Comparison of ENCODE assay signal across 1 cellular context in the genomic region with DNA sequence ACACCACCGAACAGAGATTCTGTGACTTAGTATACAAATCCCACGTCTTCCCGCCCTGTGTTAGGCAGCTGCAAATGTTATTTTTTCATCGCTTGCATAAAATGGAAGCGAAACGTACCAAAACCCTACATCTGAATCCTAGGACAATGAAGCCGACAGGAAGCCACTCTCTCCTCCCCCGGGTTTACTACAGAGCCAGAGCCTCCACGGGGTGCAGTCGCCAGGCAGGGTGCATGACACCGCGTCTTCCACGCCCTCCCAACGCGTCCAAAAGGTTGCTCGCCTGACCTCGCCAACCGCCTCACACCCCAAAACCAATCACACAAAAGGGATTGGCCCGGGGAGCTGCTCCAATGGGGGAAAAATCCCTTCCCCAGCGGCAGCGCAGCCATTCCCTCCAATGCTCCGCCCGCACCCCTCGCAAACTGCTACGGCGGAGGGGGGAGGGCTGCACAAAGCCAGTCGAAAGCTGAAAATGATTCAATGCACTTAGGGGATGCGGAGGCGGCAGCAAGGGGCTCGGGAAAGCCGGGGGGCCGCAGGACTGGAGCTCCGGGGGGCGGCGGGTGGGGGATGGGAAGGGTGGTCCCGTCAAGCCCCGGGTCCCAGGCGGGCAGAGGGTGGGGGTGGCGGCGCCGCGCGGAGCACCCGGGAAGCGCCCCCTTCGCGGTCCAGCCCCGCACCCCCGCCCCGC.
TF ChIP-seq lines count a peak whose summit lies in the region.

No MANE protein-coding gene starts in this region.

TF ChIP-seq in K562, 482 proteins besides CTCF, POLR2A, EP300 and RAD21 (continued from another document and continues in another):
- TF ChIP-seq, protein P1, sequence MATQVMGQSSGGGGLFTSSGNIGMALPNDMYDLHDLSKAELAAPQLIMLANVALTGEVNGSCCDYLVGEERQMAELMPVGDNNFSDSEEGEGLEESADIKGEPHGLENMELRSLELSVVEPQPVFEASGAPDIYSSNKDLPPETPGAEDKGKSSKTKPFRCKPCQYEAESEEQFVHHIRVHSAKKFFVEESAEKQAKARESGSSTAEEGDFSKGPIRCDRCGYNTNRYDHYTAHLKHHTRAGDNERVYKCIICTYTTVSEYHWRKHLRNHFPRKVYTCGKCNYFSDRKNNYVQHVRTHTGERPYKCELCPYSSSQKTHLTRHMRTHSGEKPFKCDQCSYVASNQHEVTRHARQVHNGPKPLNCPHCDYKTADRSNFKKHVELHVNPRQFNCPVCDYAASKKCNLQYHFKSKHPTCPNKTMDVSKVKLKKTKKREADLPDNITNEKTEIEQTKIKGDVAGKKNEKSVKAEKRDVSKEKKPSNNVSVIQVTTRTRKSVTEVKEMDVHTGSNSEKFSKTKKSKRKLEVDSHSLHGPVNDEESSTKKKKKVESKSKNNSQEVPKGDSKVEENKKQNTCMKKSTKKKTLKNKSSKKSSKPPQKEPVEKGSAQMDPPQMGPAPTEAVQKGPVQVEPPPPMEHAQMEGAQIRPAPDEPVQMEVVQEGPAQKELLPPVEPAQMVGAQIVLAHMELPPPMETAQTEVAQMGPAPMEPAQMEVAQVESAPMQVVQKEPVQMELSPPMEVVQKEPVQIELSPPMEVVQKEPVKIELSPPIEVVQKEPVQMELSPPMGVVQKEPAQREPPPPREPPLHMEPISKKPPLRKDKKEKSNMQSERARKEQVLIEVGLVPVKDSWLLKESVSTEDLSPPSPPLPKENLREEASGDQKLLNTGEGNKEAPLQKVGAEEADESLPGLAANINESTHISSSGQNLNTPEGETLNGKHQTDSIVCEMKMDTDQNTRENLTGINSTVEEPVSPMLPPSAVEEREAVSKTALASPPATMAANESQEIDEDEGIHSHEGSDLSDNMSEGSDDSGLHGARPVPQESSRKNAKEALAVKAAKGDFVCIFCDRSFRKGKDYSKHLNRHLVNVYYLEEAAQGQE (CRISPR knock-in tag; IDR thresholded peaks at IDR 0.05; ENCODE audit: low read depth): 0 out of 2 replicates have a peak, but pooled peaks have one; percentile 33
- TF ChIP-seq SAFB (IDR thresholded peaks at IDR 0.05; ENCODE audit: borderline replicate concordance, low read depth, low read length) (no peak), DMBX1 (CRISPR knock-in tag; IDR thresholded peaks at IDR 0.05; ENCODE audit: borderline replicate concordance) (no peak), ZNF212 (CRISPR knock-in tag; IDR thresholded peaks at IDR 0.05) (no peak), STAT5B (CRISPR knock-in tag; IDR thresholded peaks at IDR 0.05) (no peak), SMARCE1 (IDR thresholded peaks at IDR 0.05) (peak; percentile 65), PRMT5 (CRISPR knock-in tag; IDR thresholded peaks at IDR 0.05) (no peak), MYC (IDR thresholded peaks at IDR 0.05; ENCODE audit: low read depth, low read length) (peak; percentile 75; the same call in 1 of the 2 replicates), MYC (CRISPR knock-in tag; IDR thresholded peaks at IDR 0.05; ENCODE audit: borderline replicate concordance, low read depth) (no peak), ZNF586 (CRISPR knock-in tag; conservative IDR thresholded peaks at IDR 0.05) (no peak), TRIM28 (IDR thresholded peaks at IDR 0.05) (no peak; the same call in 1 of the 2 replicates), RBBP5 (IDR thresholded peaks at IDR 0.05; ENCODE audit: borderline replicate concordance, insufficient read depth, low read length, poor library complexity, severe bottlenecking) (peak; percentile 48), MEF2D (tag; conservative IDR thresholded peaks at IDR 0.05; ENCODE audit: low read depth) (no peak), NR2F6 (CRISPR knock-in tag; IDR thresholded peaks at IDR 0.05) (peak; percentile 11; the same call in 1 of the 2 replicates), CSDE1 (IDR thresholded peaks at IDR 0.05) (no peak), STAT5A (IDR thresholded peaks at IDR 0.05; ENCODE audit: borderline replicate concordance, low read length) (peak; percentile 47; the same call in 1 of the 2 replicates), ZNF398 (CRISPR knock-in tag; IDR thresholded peaks at IDR 0.05) (no peak), ATF2 (CRISPR knock-in tag; IDR thresholded peaks at IDR 0.05) (no peak), MYBL2 (IDR thresholded peaks at IDR 0.05; ENCODE audit: low read depth) (no peak), MYBL2 (CRISPR knock-in tag; IDR thresholded peaks at IDR 0.05; ENCODE audit: borderline replicate concordance) (no peak), RNF2 (IDR thresholded peaks at IDR 0.05) (no peak), ZNF431 (CRISPR knock-in tag; IDR thresholded peaks at IDR 0.05) (no peak), MTF1 (CRISPR knock-in tag; IDR thresholded peaks at IDR 0.05; ENCODE audit: borderline replicate concordance) (no peak), FOXJ2 (tag; IDR thresholded peaks at IDR 0.05) (no peak), GTF2F1 (IDR thresholded peaks at IDR 0.05; ENCODE audit: low read depth, low read length) (no peak), ILK (tag; IDR thresholded peaks at IDR 0.05; ENCODE audit: borderline replicate concordance, low read depth) (no peak), ETV5 (CRISPR knock-in tag; IDR thresholded peaks at IDR 0.05; ENCODE audit: low read depth) (0 out of 2 replicates have a peak, but pooled peaks have one; percentile 14), KLF13 (tag; IDR thresholded peaks at IDR 0.05; ENCODE audit: borderline replicate concordance, low read depth) (peak; percentile 73; the same call in 1 of the 2 replicates), TBL1XR1 (IDR thresholded peaks at IDR 0.05; ENCODE audit: low read length in 2 of 2) (no peak), ZNF699 (CRISPR knock-in tag; IDR thresholded peaks at IDR 0.05; ENCODE audit: insufficient replicate concordance) (no peak), PHF21A (IDR thresholded peaks at IDR 0.05; ENCODE audit: borderline replicate concordance, low read depth) (no peak), MTA1 (IDR thresholded peaks at IDR 0.05; ENCODE audit: borderline replicate concordance) (no peak), ZFX (CRISPR knock-in tag; IDR thresholded peaks at IDR 0.05) (no peak), ZNF24 (IDR thresholded peaks at IDR 0.05) (no peak), POLR3G (IDR thresholded peaks at IDR 0.05; ENCODE audit: extremely low read depth, insufficient read length, insufficient replicate concordance) (no peak), NUFIP1 (IDR thresholded peaks at IDR 0.05; ENCODE audit: partially characterized antibody) (no peak), NR2C1 (IDR thresholded peaks at IDR 0.05) (peak; percentile 44; the same call in 1 of the 2 replicates), NR2C1 (tag; IDR thresholded peaks at IDR 0.05) (peak; percentile 54; the same call in 1 of the 2 replicates), TAF7 (tag; IDR thresholded peaks at IDR 0.05) (peak; percentile 59; the same call in 1 of the 2 replicates), ZNF511 (CRISPR knock-in tag; IDR thresholded peaks at IDR 0.05) (no peak), ARID1B (IDR thresholded peaks at IDR 0.05) (0 out of 2 replicates have a peak, but pooled peaks have one; percentile 14)
- TF ChIP-seq, protein P2, sequence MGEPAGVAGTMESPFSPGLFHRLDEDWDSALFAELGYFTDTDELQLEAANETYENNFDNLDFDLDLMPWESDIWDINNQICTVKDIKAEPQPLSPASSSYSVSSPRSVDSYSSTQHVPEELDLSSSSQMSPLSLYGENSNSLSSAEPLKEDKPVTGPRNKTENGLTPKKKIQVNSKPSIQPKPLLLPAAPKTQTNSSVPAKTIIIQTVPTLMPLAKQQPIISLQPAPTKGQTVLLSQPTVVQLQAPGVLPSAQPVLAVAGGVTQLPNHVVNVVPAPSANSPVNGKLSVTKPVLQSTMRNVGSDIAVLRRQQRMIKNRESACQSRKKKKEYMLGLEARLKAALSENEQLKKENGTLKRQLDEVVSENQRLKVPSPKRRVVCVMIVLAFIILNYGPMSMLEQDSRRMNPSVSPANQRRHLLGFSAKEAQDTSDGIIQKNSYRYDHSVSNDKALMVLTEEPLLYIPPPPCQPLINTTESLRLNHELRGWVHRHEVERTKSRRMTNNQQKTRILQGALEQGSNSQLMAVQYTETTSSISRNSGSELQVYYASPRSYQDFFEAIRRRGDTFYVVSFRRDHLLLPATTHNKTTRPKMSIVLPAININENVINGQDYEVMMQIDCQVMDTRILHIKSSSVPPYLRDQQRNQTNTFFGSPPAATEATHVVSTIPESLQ (CRISPR knock-in tag; IDR thresholded peaks at IDR 0.05): 0 out of 2 replicates have a peak, but pooled peaks have one; percentile 10
- TF ChIP-seq, protein P3, sequence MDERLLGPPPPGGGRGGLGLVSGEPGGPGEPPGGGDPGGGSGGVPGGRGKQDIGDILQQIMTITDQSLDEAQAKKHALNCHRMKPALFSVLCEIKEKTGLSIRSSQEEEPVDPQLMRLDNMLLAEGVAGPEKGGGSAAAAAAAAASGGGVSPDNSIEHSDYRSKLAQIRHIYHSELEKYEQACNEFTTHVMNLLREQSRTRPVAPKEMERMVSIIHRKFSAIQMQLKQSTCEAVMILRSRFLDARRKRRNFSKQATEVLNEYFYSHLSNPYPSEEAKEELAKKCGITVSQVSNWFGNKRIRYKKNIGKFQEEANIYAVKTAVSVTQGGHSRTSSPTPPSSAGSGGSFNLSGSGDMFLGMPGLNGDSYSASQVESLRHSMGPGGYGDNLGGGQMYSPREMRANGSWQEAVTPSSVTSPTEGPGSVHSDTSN (CRISPR knock-in tag; IDR thresholded peaks at IDR 0.05; ENCODE audit: low read depth): no peak
- TF ChIP-seq, protein P3 (tag; conservative IDR thresholded peaks at IDR 0.05; ENCODE audit: low read depth): no peak
- TF ChIP-seq, protein P4, sequence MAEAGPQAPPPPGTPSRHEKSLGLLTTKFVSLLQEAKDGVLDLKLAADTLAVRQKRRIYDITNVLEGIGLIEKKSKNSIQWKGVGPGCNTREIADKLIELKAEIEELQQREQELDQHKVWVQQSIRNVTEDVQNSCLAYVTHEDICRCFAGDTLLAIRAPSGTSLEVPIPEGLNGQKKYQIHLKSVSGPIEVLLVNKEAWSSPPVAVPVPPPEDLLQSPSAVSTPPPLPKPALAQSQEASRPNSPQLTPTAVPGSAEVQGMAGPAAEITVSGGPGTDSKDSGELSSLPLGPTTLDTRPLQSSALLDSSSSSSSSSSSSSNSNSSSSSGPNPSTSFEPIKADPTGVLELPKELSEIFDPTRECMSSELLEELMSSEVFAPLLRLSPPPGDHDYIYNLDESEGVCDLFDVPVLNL (CRISPR knock-in tag; IDR thresholded peaks at IDR 0.05; ENCODE audit: low read depth): no peak
- TF ChIP-seq, protein P5, sequence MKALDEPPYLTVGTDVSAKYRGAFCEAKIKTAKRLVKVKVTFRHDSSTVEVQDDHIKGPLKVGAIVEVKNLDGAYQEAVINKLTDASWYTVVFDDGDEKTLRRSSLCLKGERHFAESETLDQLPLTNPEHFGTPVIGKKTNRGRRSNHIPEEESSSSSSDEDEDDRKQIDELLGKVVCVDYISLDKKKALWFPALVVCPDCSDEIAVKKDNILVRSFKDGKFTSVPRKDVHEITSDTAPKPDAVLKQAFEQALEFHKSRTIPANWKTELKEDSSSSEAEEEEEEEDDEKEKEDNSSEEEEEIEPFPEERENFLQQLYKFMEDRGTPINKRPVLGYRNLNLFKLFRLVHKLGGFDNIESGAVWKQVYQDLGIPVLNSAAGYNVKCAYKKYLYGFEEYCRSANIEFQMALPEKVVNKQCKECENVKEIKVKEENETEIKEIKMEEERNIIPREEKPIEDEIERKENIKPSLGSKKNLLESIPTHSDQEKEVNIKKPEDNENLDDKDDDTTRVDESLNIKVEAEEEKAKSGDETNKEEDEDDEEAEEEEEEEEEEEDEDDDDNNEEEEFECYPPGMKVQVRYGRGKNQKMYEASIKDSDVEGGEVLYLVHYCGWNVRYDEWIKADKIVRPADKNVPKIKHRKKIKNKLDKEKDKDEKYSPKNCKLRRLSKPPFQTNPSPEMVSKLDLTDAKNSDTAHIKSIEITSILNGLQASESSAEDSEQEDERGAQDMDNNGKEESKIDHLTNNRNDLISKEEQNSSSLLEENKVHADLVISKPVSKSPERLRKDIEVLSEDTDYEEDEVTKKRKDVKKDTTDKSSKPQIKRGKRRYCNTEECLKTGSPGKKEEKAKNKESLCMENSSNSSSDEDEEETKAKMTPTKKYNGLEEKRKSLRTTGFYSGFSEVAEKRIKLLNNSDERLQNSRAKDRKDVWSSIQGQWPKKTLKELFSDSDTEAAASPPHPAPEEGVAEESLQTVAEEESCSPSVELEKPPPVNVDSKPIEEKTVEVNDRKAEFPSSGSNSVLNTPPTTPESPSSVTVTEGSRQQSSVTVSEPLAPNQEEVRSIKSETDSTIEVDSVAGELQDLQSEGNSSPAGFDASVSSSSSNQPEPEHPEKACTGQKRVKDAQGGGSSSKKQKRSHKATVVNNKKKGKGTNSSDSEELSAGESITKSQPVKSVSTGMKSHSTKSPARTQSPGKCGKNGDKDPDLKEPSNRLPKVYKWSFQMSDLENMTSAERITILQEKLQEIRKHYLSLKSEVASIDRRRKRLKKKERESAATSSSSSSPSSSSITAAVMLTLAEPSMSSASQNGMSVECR (CRISPR knock-in tag; IDR thresholded peaks at IDR 0.05): no peak
